ENCODE assay signal across 1 cellular context in the genomic region with DNA sequence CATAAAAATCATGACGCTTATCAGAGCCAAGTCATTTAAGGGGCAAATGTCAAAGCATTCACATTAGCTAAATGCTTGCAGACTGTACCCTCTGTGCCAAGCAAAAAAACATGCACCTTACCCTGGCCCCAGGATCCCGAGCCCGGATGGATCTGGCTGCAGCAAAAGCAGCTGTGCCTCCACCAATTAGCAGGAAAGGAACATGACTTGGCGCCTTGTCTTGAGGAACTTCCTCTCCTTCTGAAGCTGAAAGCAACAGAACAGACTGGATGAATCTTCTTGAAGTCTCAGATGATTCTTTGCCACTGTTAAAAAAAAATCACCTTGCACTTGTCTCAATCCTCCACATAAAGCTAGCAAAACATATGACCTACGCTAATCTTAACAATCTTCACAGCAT.
TF ChIP-seq lines count a peak whose summit lies in the region.

No MANE protein-coding gene starts in this region.

TF ChIP-seq in WTC11, 78 proteins besides CTCF, POLR2A, EP300 and RAD21 (continued from another document):
- TF ChIP-seq, protein P1, sequence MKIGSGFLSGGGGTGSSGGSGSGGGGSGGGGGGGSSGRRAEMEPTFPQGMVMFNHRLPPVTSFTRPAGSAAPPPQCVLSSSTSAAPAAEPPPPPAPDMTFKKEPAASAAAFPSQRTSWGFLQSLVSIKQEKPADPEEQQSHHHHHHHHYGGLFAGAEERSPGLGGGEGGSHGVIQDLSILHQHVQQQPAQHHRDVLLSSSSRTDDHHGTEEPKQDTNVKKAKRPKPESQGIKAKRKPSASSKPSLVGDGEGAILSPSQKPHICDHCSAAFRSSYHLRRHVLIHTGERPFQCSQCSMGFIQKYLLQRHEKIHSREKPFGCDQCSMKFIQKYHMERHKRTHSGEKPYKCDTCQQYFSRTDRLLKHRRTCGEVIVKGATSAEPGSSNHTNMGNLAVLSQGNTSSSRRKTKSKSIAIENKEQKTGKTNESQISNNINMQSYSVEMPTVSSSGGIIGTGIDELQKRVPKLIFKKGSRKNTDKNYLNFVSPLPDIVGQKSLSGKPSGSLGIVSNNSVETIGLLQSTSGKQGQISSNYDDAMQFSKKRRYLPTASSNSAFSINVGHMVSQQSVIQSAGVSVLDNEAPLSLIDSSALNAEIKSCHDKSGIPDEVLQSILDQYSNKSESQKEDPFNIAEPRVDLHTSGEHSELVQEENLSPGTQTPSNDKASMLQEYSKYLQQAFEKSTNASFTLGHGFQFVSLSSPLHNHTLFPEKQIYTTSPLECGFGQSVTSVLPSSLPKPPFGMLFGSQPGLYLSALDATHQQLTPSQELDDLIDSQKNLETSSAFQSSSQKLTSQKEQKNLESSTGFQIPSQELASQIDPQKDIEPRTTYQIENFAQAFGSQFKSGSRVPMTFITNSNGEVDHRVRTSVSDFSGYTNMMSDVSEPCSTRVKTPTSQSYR (CRISPR knock-in tag; IDR thresholded peaks at IDR 0.05): no peak
- TF ChIP-seq ZNF263 (CRISPR knock-in tag; IDR thresholded peaks at IDR 0.05; ENCODE audit: low read depth) (no peak), NR1H2 (CRISPR knock-in tag; IDR thresholded peaks at IDR 0.05) (no peak), ZNF219 (CRISPR knock-in tag; IDR thresholded peaks at IDR 0.05; ENCODE audit: borderline replicate concordance) (no peak), SOX15 (CRISPR knock-in tag; IDR thresholded peaks at IDR 0.05) (no peak)
- TF ChIP-seq, protein P2, sequence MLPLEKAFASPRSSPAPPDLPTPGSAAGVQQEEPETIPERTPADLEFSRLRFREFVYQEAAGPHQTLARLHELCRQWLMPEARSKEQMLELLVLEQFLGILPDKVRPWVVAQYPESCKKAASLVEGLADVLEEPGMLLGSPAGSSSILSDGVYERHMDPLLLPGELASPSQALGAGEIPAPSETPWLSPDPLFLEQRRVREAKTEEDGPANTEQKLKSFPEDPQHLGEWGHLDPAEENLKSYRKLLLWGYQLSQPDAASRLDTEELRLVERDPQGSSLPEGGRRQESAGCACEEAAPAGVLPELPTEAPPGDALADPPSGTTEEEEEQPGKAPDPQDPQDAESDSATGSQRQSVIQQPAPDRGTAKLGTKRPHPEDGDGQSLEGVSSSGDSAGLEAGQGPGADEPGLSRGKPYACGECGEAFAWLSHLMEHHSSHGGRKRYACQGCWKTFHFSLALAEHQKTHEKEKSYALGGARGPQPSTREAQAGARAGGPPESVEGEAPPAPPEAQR (CRISPR knock-in tag; IDR thresholded peaks at IDR 0.05): no peak
